In the genomic region with DNA sequence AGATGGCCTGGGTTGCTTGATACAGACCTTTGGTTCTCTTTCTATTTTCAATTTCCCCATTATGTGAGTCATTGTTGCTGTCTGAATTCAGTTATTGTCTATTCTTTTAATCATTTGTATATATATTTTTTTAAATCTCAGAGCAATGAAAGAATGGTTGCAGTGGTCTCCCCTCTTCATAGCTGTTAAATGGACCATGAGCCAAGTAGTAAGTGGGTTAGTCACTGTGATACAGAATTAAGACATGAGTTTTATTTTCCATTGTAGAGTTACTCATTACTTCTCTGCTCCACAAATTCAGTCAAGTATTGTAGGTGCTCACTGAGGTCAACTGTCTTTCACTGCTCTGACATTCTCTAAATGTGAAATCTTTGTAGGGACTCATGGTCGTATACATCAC, we compare ENCODE assay signal across 19 cellular contexts.
DNase-seq lines count a peak whose midpoint lies in the region; ATAC-seq and TF ChIP-seq lines count a peak whose summit lies in the region.
"Had no signal": no experiment of that assay in that cellular context is flagged by ENCODE, and none has a peak within 500 bp of the region (broad histone marks: within the 10 kb centered on the region; RNA-seq: fewer than 3 reads in every experiment).

No MANE protein-coding gene starts in this region.

- in situ Hi-C loops in Caki2 (cut with HindIII; ENCODE audit: low pct_unique_long_range_greater_than_20kb, low sequenced_read_pairs): loop anchor here (25.0 kb wide), 1 partner anchor 289 kb away; no protein-coding TSS in a partner anchor

- no peaks in the 10 kb centered on the region for H3K27me3 Mint-ChIP-seq in immature natural killer cell (ENCODE audit: low read depth in 3 of 3)
- H3K27me3 Mint-ChIP-seq: B cell had no signal

- H3K4me3 ChIP-seq in epithelial cell of proximal tubule (ENCODE audit: low read depth, low read length): no peak overlapping the region
- H3K4me3 ChIP-seq: BLaER1 treated with 17β-estradiol and CSF1 and Interleukin-3, amounts not matched to agents 10 nM and 100 nM; GM12878; GM23248; HAP-1 had no signal

- no peak overlapping the region for H3K4me3 Mint-ChIP-seq in immature natural killer cell
- H3K4me3 Mint-ChIP-seq: B cell; CD8-positive, alpha-beta T cell had no signal

- TF ChIP-seq CTCF in epithelial cell of proximal tubule (conservative IDR thresholded peaks at IDR 0.05; ENCODE audit: low read depth, low read length): no peak

- DNase-seq in Caki2 (ENCODE audit: low read depth): peak; percentile 83
- peak; percentile 88 for DNase-seq in epithelial cell of proximal tubule (ENCODE audit: low read depth)
- DNase-seq in kidney tubule cell (ENCODE audit: low spot score): peak; percentile 94
- no peak for DNase-seq in immature natural killer cell
- DNase-seq in activated CD4-positive, CD25-positive, alpha-beta regulatory T cell treated with anti-CD3 and anti-CD28 coated beads, Interleukin-2, amount 50 U/mL, for 72 hours: no peak
- no peak for DNase-seq in NCI-H446 treated with DMSO at 0.1 percent for 48 hours (lab: John Stamatoyannopoulos, UW)
- DNase-seq: 8988T; CD8-positive, alpha-beta T cell; DMS 273 treated with DMSO at 0.1 percent for 48 hours; DMS53; DND-41; EL; GM23248 had no signal

- no peaks in the 10 kb centered on the region for H3K36me3 Mint-ChIP-seq in immature natural killer cell
- H3K36me3 Mint-ChIP-seq: CD8-positive, alpha-beta T cell had no signal

- no peak for ATAC-seq in GM21390 (IDR thresholded peaks at IDR 0.05; ENCODE audit: unreplicated experiment)
- ATAC-seq: CD8-positive, alpha-beta T cell; GM12878; HepG2 had no signal

- H3K4me1 Mint-ChIP-seq in immature natural killer cell: no peaks in the 10 kb centered on the region
- H3K4me1 Mint-ChIP-seq: B cell had no signal

- peaks cover 0 to 8% (median under 1%) of the 10 kb centered on the region in 6 donors for H3K9me3 Mint-ChIP-seq in immature natural killer cell

- no peak overlapping the region for H3K27ac Mint-ChIP-seq in immature natural killer cell
- H3K27ac Mint-ChIP-seq: B cell; CD8-positive, alpha-beta T cell had no signal

Comparison
In these comparisons a context has a peak if more than half of its experiments do, and no peak if none do; other contexts are left out.
1. DNase-seq: peak in Caki2 (single experiment), epithelial cell of proximal tubule (single experiment) and kidney tubule cell (single experiment); none in immature natural killer cell (0 of 3), activated CD4-positive, CD25-positive, alpha-beta regulatory T cell treated with anti-CD3 and anti-CD28 coated beads, Interleukin-2, amount 50 U/mL, for 72 hours (single experiment) and NCI-H446 treated with DMSO at 0.1 percent for 48 hours (single experiment).